ENCODE assay signal across 17 cellular contexts in the genomic region with DNA sequence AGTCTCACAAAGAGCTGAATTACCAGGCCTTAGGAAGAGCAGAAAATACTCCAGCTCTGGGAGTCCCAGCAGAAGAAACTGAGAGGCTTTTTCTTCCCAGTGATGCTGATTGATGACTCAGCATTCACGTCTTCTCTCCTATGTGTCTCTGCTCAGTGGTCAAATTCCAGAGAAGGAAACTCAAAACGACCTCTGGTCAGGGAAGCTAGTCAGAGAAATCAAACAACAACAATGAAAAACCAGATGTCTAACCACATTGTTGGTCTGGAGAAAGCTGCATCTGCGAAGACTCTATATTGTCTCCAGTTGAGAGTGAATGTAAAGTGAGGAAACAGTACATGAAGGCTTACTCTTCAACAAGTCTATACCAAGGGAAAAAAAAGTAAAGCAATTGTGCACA. TPM values are rescaled to one million over a fixed set of nuclear protein-coding genes. Genes with fewer than 3 reads are reported as not detected.
DNase-seq lines count a peak whose midpoint lies in the region; ATAC-seq and FAIRE-seq lines count a peak whose summit lies in the region.
"Had no signal": no experiment of that assay in that cellular context is flagged by ENCODE, and none has a peak within 500 bp of the region (broad histone marks: within the 10 kb centered on the region; RNA-seq: fewer than 3 reads in every experiment).

No MANE protein-coding gene starts in this region.

- peak overlapping the region; percentile 3 for H3K4me2 ChIP-seq in GM23248 (ENCODE audit: unreplicated experiment)
- H3K4me2 ChIP-seq: neural progenitor cell had no signal

- no peaks in the 10 kb centered on the region for H4K20me1 ChIP-seq in GM23248 (ENCODE audit: insufficient read depth)

- no peak overlapping the region for H2AFZ ChIP-seq in GM23248
- H2AFZ ChIP-seq: neural progenitor cell had no signal

- no peaks in the 10 kb centered on the region for H3K9me2 ChIP-seq in GM23248 (ENCODE audit: insufficient read depth)

- no peaks in the 10 kb centered on the region for H3K9me3 ChIP-seq in GM23248 (ENCODE audit: low read depth)
- H3K9me3 ChIP-seq: Caco-2, heart left ventricle, sigmoid colon had no signal

- no peak overlapping the region for H3K27ac ChIP-seq in GM23248
- H3K27ac ChIP-seq: heart left ventricle, neural progenitor cell, sigmoid colon had no signal

- no peaks in the 10 kb centered on the region for H3K4me1 ChIP-seq in GM23248 (ENCODE audit: insufficient read depth)
- H3K4me1 ChIP-seq: heart left ventricle, neural progenitor cell, sigmoid colon had no signal

- no peak overlapping the region for H3K9ac ChIP-seq in GM23248
- H3K9ac ChIP-seq: neural progenitor cell had no signal

- WGBS in GM23248 (ENCODE audit: low coverage in 1 of 2, low lambda C conversion rate in 2 of 2, missing lambda C conversion rate in 2 of 2), 2 experiments, result 25 to 29% methylated on average over 3 of the region's 3 CpGs

- ATAC-seq in HG03045 (IDR thresholded peaks at IDR 0.05; ENCODE audit: unreplicated experiment), result no peak
- no peak for ATAC-seq in GM18511 (IDR thresholded peaks at IDR 0.05; ENCODE audit: unreplicated experiment)
- ATAC-seq: heart left ventricle; stimulated activated naive CD8-positive, alpha-beta T cell treated with anti-CD3 and anti-CD28 coated beads, Interleukin-15, amount 100 ng/mL, for 72 hours had no signal

- H3K27me3 ChIP-seq in GM23248 (replicated peaks; ENCODE audit: insufficient read depth), result no peaks in the 10 kb centered on the region; the same call in 1 of the 2 replicates
- H3K27me3 ChIP-seq: heart left ventricle, neural progenitor cell, sigmoid colon had no signal

- H3K36me3 ChIP-seq in GM23248 (ENCODE audit: low read depth), result no peaks in the 10 kb centered on the region
- H3K36me3 ChIP-seq: heart left ventricle, neural progenitor cell, sigmoid colon had no signal

- FAIRE-seq in urothelium cell line (lab: Jason Lieb, UNC), result no peak

- DNase-seq in GM23248 (peak; percentile 57), astrocyte of the hippocampus (ENCODE audit: low read depth, low spot score) (peak; percentile 58), glomerular visceral epithelial cell (ENCODE audit: extremely low spot score) (peak; percentile 56), urothelium cell line (ENCODE audit: low spot score) (peak; percentile 13), NCI-H2196 treated with DMSO at 0.1 percent for 48 hours (lab: John Stamatoyannopoulos, UW; ENCODE audit: unreplicated experiment) (no peak)
- DNase-seq: activated T-cell treated with anti-CD3 and anti-CD28 coated beads, Interleukin-2, amount 50 U/mL, for 72 hours; aorta; Caco-2; effector CD4-positive, alpha-beta T cell; heart left ventricle; NK-92 treated with Interleukin-12 subunit alpha and Interleukin-12 subunit beta, amount 100 ng/mL, for 24 hours; SHP77; sigmoid colon; stimulated activated naive CD8-positive, alpha-beta T cell treated with anti-CD3 and anti-CD28 coated beads, Interleukin-15, amount 100 ng/mL, for 72 hours had no signal

- in situ Hi-C loops in GM23248 (cut with MboI), result no loop called here

- no peaks in the 10 kb centered on the region for H3K79me2 ChIP-seq in GM23248 (ENCODE audit: insufficient read depth)

- no peaks in the 10 kb centered on the region; the same call in 1 of the 2 replicates for H3F3A ChIP-seq in GM23248 (ENCODE audit: insufficient read depth)

- no peak overlapping the region for H3K4me3 ChIP-seq in GM23248
- H3K4me3 ChIP-seq: heart left ventricle, neural progenitor cell, sigmoid colon had no signal

RNA-seq across cellular contexts. Expression of a gene that starts 28.6 kb away (rescaled TPM):
- 16.0 and 17.8 TPM in 2 replicates for total RNA-seq in GM23248 (2014; rRNA removed; shearing (Covaris generic))
- 7.9 and 8.3 TPM in 2 replicates for polyA plus RNA-seq in GM23248 (2016; fragmentation: Nextera tagmentation; extraction: Ambion mirVana)
